ENCODE assay signal across 19 cellular contexts in genomic region chr12:91394903-91395302, GRCh38.
"Had no signal": no experiment of that assay in that cellular context is flagged by ENCODE, and none has a peak within 500 bp of the region (broad histone marks: within the 10 kb centered on the region; RNA-seq: fewer than 3 reads in every experiment).

No MANE protein-coding gene starts in this region.

- H3K9ac ChIP-seq: SK-N-SH had no signal

- H3K9me2 ChIP-seq: SK-N-SH had no signal

- H3K36me3 ChIP-seq: MG63 had no signal

- DNase-seq: KBM-7, MG63, NCI-H1092 treated with DMSO at 0.1 percent for 48 hours, NCI-H1436, NCI-H187, NCI-H2029, NCI-H2081 treated with DMSO at 0.1 percent for 48 hours, NCI-H2171, NCI-H226, NCI-H446, NCI-H510A, NCI-H524 treated with DMSO at 0.1 percent for 48 hours, NCI-H69, NCI-H774, SHP77, SK-N-SH had no signal

- H3K27ac ChIP-seq: HL-60, RWPE1 had no signal

- H3K9me3 ChIP-seq: MG63, SK-N-SH had no signal

- FAIRE-seq: HTR-8/SVneo had no signal

- H3K27me3 ChIP-seq: MG63 had no signal

- H3K4me2 ChIP-seq: SK-N-SH had no signal

- H3K4me3 ChIP-seq: MG63 had no signal
